Comparison of ENCODE assay signal across 22 cellular contexts in genomic region chr10:3549118-3549517, GRCh38.
"Had no signal": no experiment of that assay in that cellular context is flagged by ENCODE, and none has a peak within 500 bp of the region (broad histone marks: within the 10 kb centered on the region; RNA-seq: fewer than 3 reads in every experiment).

No MANE protein-coding gene starts in this region.

- FAIRE-seq: endometrium, frontal cortex had no signal

- DNase-seq: cortex of kidney; dorsolateral prefrontal cortex; effector CD8-positive, alpha-beta T cell; heart left ventricle; hippocampal formation; left colon; left ventricle myocardium superior; mesendoderm; naive B cell; posterior cingulate gyrus; spleen; stimulated activated CD4-positive, alpha-beta T cell treated with anti-CD3 and anti-CD28 coated beads, Interleukin-2, amount 100 ng/mL, for 24 hours; stimulated activated CD4-positive, alpha-beta T cell treated with anti-CD3 and anti-CD28 coated beads, Interleukin-4, amount 100 ng/mL, for 4 hours; stimulated activated naive CD4-positive, alpha-beta T cell; stomach; substantia nigra; trophoblast cell had no signal

- H3K9me3 ChIP-seq: thoracic aorta had no signal

- H3K4me3 ChIP-seq: dorsolateral prefrontal cortex, heart left ventricle, lung, spleen, stomach, thoracic aorta had no signal

- H3K27me3 ChIP-seq: dorsolateral prefrontal cortex, heart left ventricle, spleen, stomach had no signal

- H3K27ac Mint-ChIP-seq: nephron had no signal

- H3K27ac ChIP-seq: spleen, stomach had no signal

- ATAC-seq: heart left ventricle, left colon, left ventricle myocardium superior had no signal

- H3K4me3 Mint-ChIP-seq: naive B cell, nephron had no signal

- H3K36me3 ChIP-seq: heart left ventricle, spleen, stomach, thoracic aorta had no signal

- H3K4me1 ChIP-seq: stomach had no signal

- H3K36me3 Mint-ChIP-seq: naive B cell had no signal
